In genomic region chr21:33324311-33325221, GRCh38 we compare ENCODE assay signal across 8 cellular contexts. TPM values are rescaled to one million over a fixed set of nuclear protein-coding genes. Genes with fewer than 3 reads are reported as not detected.
DNase-seq lines count a peak whose midpoint lies in the region; ATAC-seq, FAIRE-seq and TF ChIP-seq lines count a peak whose summit lies in the region.

Gene IFNAR1 (plus strand): TSS chr21:33324970. CDS start chr21:33325056, 86 bp downstream.

- ATAC-seq in GM18907 (IDR thresholded peaks at IDR 0.05; ENCODE audit: unreplicated experiment): peak; percentile 77
- ATAC-seq in HG03139 (IDR thresholded peaks at IDR 0.05; ENCODE audit: unreplicated experiment): peak; percentile 75

- peak within 1 kb of the TSS; percentile 96 for H3K27ac ChIP-seq in AG04450 (ENCODE audit: low read depth, low read length)
- H3K27ac ChIP-seq in WERI-Rb-1: peak within 1 kb of the TSS; percentile 89

- no peak for FAIRE-seq in bronchial epithelial cell (lab: Jason Lieb, UNC)

- no peak for TF ChIP-seq CTCF in AG04450 (IDR thresholded peaks at IDR 0.05; ENCODE audit: low read depth, low read length)
- peak; percentile 14; the same call in 1 of the 2 replicates for TF ChIP-seq CTCF in WERI-Rb-1 (IDR thresholded peaks at IDR 0.05; ENCODE audit: low read depth, low read length)
- no peak for TF ChIP-seq CTCF in bronchial epithelial cell (IDR thresholded peaks at IDR 0.05; ENCODE audit: insufficient read depth, low read length, severe bottlenecking)

- H3K27me3 ChIP-seq in AG04450 (ENCODE audit: control insufficient read depth, insufficient read depth, low read length) (no peaks in the 10 kb centered on the region), WERI-Rb-1 (ENCODE audit: insufficient read depth, low read depth, severe bottlenecking) (no peaks in the 10 kb centered on the region), bronchial epithelial cell (ENCODE audit: control insufficient read depth, insufficient read depth, low read length) (no peaks in the 10 kb centered on the region)

- POLR2A ChIA-PET in AG04450 (lab: Yijun Ruan, JAX): interaction anchor here (0.5 to 1.3 kb wide), 14 partner anchors 9 to 712 kb away, joined by 3 to 6 read pairs (median 3); partner anchors contain the start of genes CFAP298, IL10RB, PAXBP1 and TMEM50B

- H3K9me3 ChIP-seq in AG04450 (ENCODE audit: control insufficient read depth, insufficient read depth, low read length) (no peaks in the 10 kb centered on the region; the same call in 1 of the 2 replicates), WERI-Rb-1 (ENCODE audit: severe bottlenecking) (no peaks in the 10 kb centered on the region)

- DNase-seq in AG04450 (ENCODE audit: low read depth, low spot score) (peak; percentile 96), NCI-H2196 treated with DMSO at 0.1 percent for 48 hours (lab: John Stamatoyannopoulos, UW; ENCODE audit: unreplicated experiment) (peak; percentile 97), WERI-Rb-1 (peak; percentile 100), bronchial epithelial cell (ENCODE audit: low read depth) (peak; percentile 93), iPS-NIHi7 (ENCODE audit: extremely low spot score) (peak; percentile 98), smooth muscle cell of the brain vasculature (ENCODE audit: low read depth, low spot score) (peak; percentile 94)

- H3K4me3 ChIP-seq in AG04450 (ENCODE audit: low read depth, low read length) (peak within 1 kb of the TSS; percentile 99), WERI-Rb-1 (ENCODE audit: low read depth, low read length) (peak within 1 kb of the TSS; percentile 85), bronchial epithelial cell (ENCODE audit: low read depth, low read length) (peak within 1 kb of the TSS; percentile 100)

- CTCF ChIA-PET in AG04450 (lab: Charles Lee): interaction anchor here (0.9 to 2.0 kb wide), 5 partner anchors 37 to 127 kb away, joined by 3 to 8 read pairs (median 6); no protein-coding TSS in a partner anchor

- peaks cover 7% of the 10 kb centered on the region for H3K36me3 ChIP-seq in WERI-Rb-1
- H3K36me3 ChIP-seq in bronchial epithelial cell (ENCODE audit: control insufficient read depth, insufficient read depth, low read length): no peaks in the 10 kb centered on the region

RNA-seq across cellular contexts. Expression of gene IFNAR1, which starts in this region (rescaled TPM):
- 17.0 and 21.2 TPM in 2 replicates for polyA plus RNA-seq in AG04450 (2011; rRNA removed)
- polyA minus RNA-seq in AG04450 (2011; rRNA and poly(A)+ RNA removed): 20.6 and 27.3 TPM in 2 replicates
- 8.1 and 8.2 TPM in 2 replicates for total RNA-seq in bronchial epithelial cell

Comparison
In these comparisons a context has a peak if more than half of its experiments do, and no peak if none do; other contexts are left out.
1. Peak in every context shown above with its lines: DNase-seq, ATAC-seq, H3K4me3 ChIP-seq and H3K27ac ChIP-seq.